In genomic region chrX:54639346-54640102, GRCh38 we compare ENCODE assay signal across 8 cellular contexts.
DNase-seq lines count a peak whose midpoint lies in the region; ATAC-seq, FAIRE-seq and TF ChIP-seq lines count a peak whose summit lies in the region.

No MANE protein-coding gene starts in this region.

- no peak overlapping the region for H3K14ac ChIP-seq in trophoblast cell (ENCODE audit: low read length)

- peak overlapping the region; percentile 59 for H4K12ac ChIP-seq in trophoblast cell (ENCODE audit: low read depth, low read length)

- peak; percentile 93 for ATAC-seq in HG02852 (IDR thresholded peaks at IDR 0.05; ENCODE audit: unreplicated experiment)

- in situ Hi-C loops in transverse colon (cut with MboI; ENCODE audit: low pct_ligation_motif_present in 1 of 4, low pct_unique_long_range_greater_than_20kb in 1 of 4, low sequenced_read_pairs in 3 of 4): loop anchor here in 2 of 4 donors (25.0 kb wide), 3 partner anchors 173 to 523 kb away; partner anchors contain the start of gene MAGED2 (in 2 of the 2)

- H3K79me2 ChIP-seq in trophoblast cell (ENCODE audit: control insufficient read depth, insufficient read depth, low read length, poor library complexity): peaks cover 2% of the 10 kb centered on the region

- H3K18ac ChIP-seq in trophoblast cell (ENCODE audit: low read length): peak overlapping the region; percentile 45

- H2AFZ ChIP-seq in trophoblast cell (ENCODE audit: insufficient read depth, low read length, poor library complexity): no peak overlapping the region

- no peak overlapping the region for H3K23ac ChIP-seq in trophoblast cell (ENCODE audit: low read length)

- no peak for TF ChIP-seq EP300 in transverse colon (IDR thresholded peaks at IDR 0.05; ENCODE audit: low read depth)

- DNase-seq in GM12891 (ENCODE audit: insufficient read length, low spot score) (peak; percentile 42), NCI-H1436 (lab: John Stamatoyannopoulos, UW) (peak; percentile 98), SW480 (ENCODE audit: low spot score) (peak; percentile 96), adrenal gland (peak; percentile 89 to 97 (median 97)), cardiac septum (ENCODE audit: low spot score) (peak; percentile 95), trophoblast cell (peak; percentile 90 to 91), transverse colon (peak; percentile 94)

- H3K27me3 ChIP-seq in adrenal gland (no peaks in the 10 kb centered on the region), trophoblast cell (ENCODE audit: insufficient read depth, low read length) (no peaks in the 10 kb centered on the region), transverse colon (no peaks in the 10 kb centered on the region)

- H3K4me3 ChIP-seq in adrenal gland (peak overlapping the region in 2 of 4 donors; percentile 13 to 51), trophoblast cell (ENCODE audit: low read depth, low read length) (peak overlapping the region; percentile 65), transverse colon (peak overlapping the region; percentile 25 to 53 (median 37))

- FAIRE-seq in GM12891 (lab: Jason Lieb, UNC): peak; percentile 94

- H3K27ac ChIP-seq in adrenal gland (peak overlapping the region; percentile 77 to 93 (median 89)), trophoblast cell (ENCODE audit: low read depth, low read length) (peak overlapping the region; percentile 96), transverse colon (peak overlapping the region; percentile 75 to 92 (median 89))

- TF ChIP-seq POLR2A in GM12891 (IDR thresholded peaks at IDR 0.05; ENCODE audit: low read depth, low read length) (peak; percentile 41; the same call in 1 of the 2 replicates), adrenal gland (IDR thresholded peaks at IDR 0.05) (peak; percentile 11 to 74), transverse colon (IDR thresholded peaks at IDR 0.05) (peak; percentile 62)

- H3K9me3 ChIP-seq in adrenal gland (replicated peaks in 1 of 3) (no peaks in the 10 kb centered on the region), trophoblast cell (ENCODE audit: insufficient read depth, low read depth, low read length) (no peaks in the 10 kb centered on the region), transverse colon (no peaks in the 10 kb centered on the region)

- no peak overlapping the region for H2BK120ac ChIP-seq in trophoblast cell (ENCODE audit: insufficient read depth, low read length, poor library complexity)

- peaks cover 3% of the 10 kb centered on the region for H3K79me1 ChIP-seq in trophoblast cell (ENCODE audit: low read length)

- intact Hi-C loops in adrenal gland (cut with DNase I): loop anchor here in 1 of 2 donors (10.0 kb wide), 1 partner anchor 165 kb away; the partner anchor contains the start of gene MAGED2
- intact Hi-C loops in cardiac septum (cut with DNase I): loop anchor here (5.0 kb wide), 1 partner anchor 363 kb away; the partner anchor contains the start of gene APEX2
- intact Hi-C loops in transverse colon (cut with DNase I; ENCODE audit: low total_unique reads): loop anchor here (5.0 kb wide), 1 partner anchor 173 kb away; no protein-coding TSS in a partner anchor

- H2BK5ac ChIP-seq in trophoblast cell (ENCODE audit: low read depth, low read length, poor library complexity): peak overlapping the region; percentile 97

- H4K91ac ChIP-seq in trophoblast cell (ENCODE audit: low read depth, low read length): peak overlapping the region; percentile 55

- H4K8ac ChIP-seq in trophoblast cell (ENCODE audit: low read depth, low read length): peak overlapping the region; percentile 82

- H2AK5ac ChIP-seq in trophoblast cell (ENCODE audit: low read length): no peak overlapping the region

- TF ChIP-seq CTCF in adrenal gland (IDR thresholded peaks at IDR 0.05): peak; percentile 53 to 75 (median 68)
- TF ChIP-seq CTCF in transverse colon (IDR thresholded peaks at IDR 0.05): peak; percentile 43 to 77 (median 57)

- H3K4me2 ChIP-seq in trophoblast cell (ENCODE audit: low read length): peak overlapping the region; percentile 69

- no peak overlapping the region for H2BK12ac ChIP-seq in trophoblast cell (ENCODE audit: low read length)

- WGBS in adrenal gland, 4 donors: 1 to 50% (median 14%) methylated on average over 21 to 47 of the region's 47 CpGs
- WGBS in trophoblast cell (ENCODE audit: extremely low coverage, insufficient coverage, insufficient read length): no CpG with 5 or more reads among the region's 47 CpGs
- WGBS in transverse colon (ENCODE audit: low coverage in 1 of 2), 2 donors: 51% methylated on average over 47 of the region's 47 CpGs; no CpG with 5 or more reads in 1 of the 2 donors

- no peak overlapping the region for H3K4ac ChIP-seq in trophoblast cell (ENCODE audit: low read depth, low read length)

- H3K4me1 ChIP-seq in adrenal gland (replicated peaks in 1 of 2): no peaks in the 10 kb centered on the region
- peaks cover 0 to 5% of the 10 kb centered on the region in 2 experiments for H3K4me1 ChIP-seq in trophoblast cell (ENCODE audit: control insufficient read depth in 1 of 2, insufficient read depth in 2 of 2, low read length in 2 of 2)
- peaks cover 0 to 3% (median 0%) of the 10 kb centered on the region in 4 donors for H3K4me1 ChIP-seq in transverse colon

- H3K36me3 ChIP-seq in adrenal gland (replicated peaks in 1 of 2): no peaks in the 10 kb centered on the region
- H3K36me3 ChIP-seq in trophoblast cell (ENCODE audit: control insufficient read depth in 1 of 2, insufficient read depth in 2 of 2, low read length in 2 of 2): no peaks in the 10 kb centered on the region
- H3K36me3 ChIP-seq in transverse colon: no peaks in the 10 kb centered on the region

- H3K9ac ChIP-seq in trophoblast cell (ENCODE audit: low read length): peak overlapping the region; percentile 96

TF ChIP-seq in GM12891, 5 proteins besides CTCF, POLR2A, EP300 and RAD21:
- TF ChIP-seq POU2F2 (IDR thresholded peaks at IDR 0.05; ENCODE audit: low read depth, low read length): 0 out of 2 replicates have a peak, but pooled peaks have one; percentile 8
- TF ChIP-seq POLR2AphosphoS5 (IDR thresholded peaks at IDR 0.05; ENCODE audit: low read depth, low read length): peak; percentile 65; the same call in 1 of the 2 replicates
- TF ChIP-seq SPI1 (IDR thresholded peaks at IDR 0.05; ENCODE audit: low read depth, low read length): no peak
- no peak for TF ChIP-seq PAX5 (IDR thresholded peaks at IDR 0.05; ENCODE audit: insufficient read depth, low read length, severe bottlenecking)
- peak; percentile 67 for TF ChIP-seq TAF1 (IDR thresholded peaks at IDR 0.05; ENCODE audit: low read depth, low read length)

Comparison
In these comparisons a context has a peak if more than half of its experiments do, and no peak if none do; other contexts are left out.
1. DNase-seq: peak in every context shown above with its lines; median percentile 98 in NCI-H1436; 97 in adrenal gland; 96 in SW480; 95 in cardiac septum; 94 in transverse colon; 90 in trophoblast cell; 42 in GM12891.